Comparison of ENCODE assay signal across 9 cellular contexts in the genomic region with DNA sequence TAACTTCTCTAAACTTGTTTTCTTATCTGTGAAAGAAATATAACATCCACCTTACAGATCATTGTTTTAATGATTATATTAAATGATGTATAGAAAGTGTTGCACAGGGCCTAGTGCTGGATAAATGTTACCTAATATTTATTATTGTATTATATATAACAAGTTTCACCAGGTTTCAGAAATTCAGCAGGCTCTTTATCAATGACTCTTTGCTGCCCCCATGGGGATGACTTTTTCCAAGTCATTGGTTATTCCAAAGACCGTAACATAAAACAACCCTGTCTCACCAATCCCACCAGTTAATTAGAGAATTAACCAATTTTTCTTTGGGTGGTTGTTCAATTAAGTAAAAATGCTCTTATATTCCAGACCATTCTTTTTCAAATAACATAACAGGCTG. TPM values are rescaled to one million over a fixed set of nuclear protein-coding genes. Genes with fewer than 3 reads are reported as not detected.
A peak's percentile ranks its signal among the peaks of the same experiment; 100 is the strongest.
DNase-seq lines count a peak whose midpoint lies in the region; ATAC-seq, FAIRE-seq and TF ChIP-seq lines count a peak whose summit lies in the region.
"Had no signal": no experiment of that assay in that cellular context is flagged by ENCODE, and none has a peak within 500 bp of the region (broad histone marks: within the 10 kb centered on the region; RNA-seq: fewer than 3 reads in every experiment).

No MANE protein-coding gene starts in this region.

- H3K36me3 ChIP-seq in gastrocnemius medialis, result peaks cover 0 to 1% of the 10 kb centered on the region in 2 donors

- peaks cover 16 to 24% of the 10 kb centered on the region in 2 donors for H3K4me1 ChIP-seq in gastrocnemius medialis

- peaks cover 5% of the 10 kb centered on the region for H3K4me1 Mint-ChIP-seq in activated CD8-positive, alpha-beta memory T cell treated with anti-CD3 and anti-CD28 coated beads, Interleukin-2, amount 10 ng/mL, durations not matched to agents 7 days and 5 days

- intact Hi-C loops in gastrocnemius medialis (cut with DNase I; ENCODE audit: low total_unique reads), result loop anchor here (10.0 kb wide), 1 partner anchor 1105 kb away; the partner anchor contains the start of gene PIGM

- H3K4me3 ChIP-seq in WI38 (ENCODE audit: low read depth, low read length) (no peak overlapping the region), gastrocnemius medialis (no peak overlapping the region)

- H3K9me3 Mint-ChIP-seq in activated CD8-positive, alpha-beta memory T cell treated with anti-CD3 and anti-CD28 coated beads, Interleukin-2, amount 10 ng/mL, durations not matched to agents 7 days and 5 days (ENCODE audit: low read depth), result no peaks in the 10 kb centered on the region

- TF ChIP-seq CTCF in WI38 (IDR thresholded peaks at IDR 0.05; ENCODE audit: low read depth, low read length) (peak; percentile 30; the same call in 1 of the 2 replicates), gastrocnemius medialis (IDR thresholded peaks at IDR 0.05 in 4 of 5, conservative IDR thresholded peaks at IDR 0.05 in 1 of 5) (peak in 4 of 5 experiments; percentile 16 to 49 (median 31))

- H3K4me3 Mint-ChIP-seq in activated CD8-positive, alpha-beta memory T cell treated with anti-CD3 and anti-CD28 coated beads, Interleukin-2, amount 10 ng/mL, durations not matched to agents 7 days and 5 days, result no peak overlapping the region

- no peak for FAIRE-seq in GM12892 (lab: Jason Lieb, UNC)
- FAIRE-seq: GM18507 had no signal

- in situ Hi-C loops in gastrocnemius medialis (cut with MboI; ENCODE audit: low sequenced_read_pairs in 4 of 4), result no loop called here

- no peaks in the 10 kb centered on the region for H3K9me3 ChIP-seq in gastrocnemius medialis

- H3K27me3 ChIP-seq in gastrocnemius medialis, result no peaks in the 10 kb centered on the region

- TF ChIP-seq POLR2A in gastrocnemius medialis (IDR thresholded peaks at IDR 0.05) (no peak), GM12892 (IDR thresholded peaks at IDR 0.05; ENCODE audit: low read depth, low read length) (no peak)

- H3K36me3 Mint-ChIP-seq in activated CD8-positive, alpha-beta memory T cell treated with anti-CD3 and anti-CD28 coated beads, Interleukin-2, amount 10 ng/mL, durations not matched to agents 7 days and 5 days, result peaks cover 6% of the 10 kb centered on the region

- no peak for DNase-seq in activated CD8-positive, alpha-beta memory T cell treated with anti-CD3 and anti-CD28 coated beads, Interleukin-2, amount 10 ng/mL, durations not matched to agents 7 days and 5 days
- DNase-seq in activated CD8-positive, alpha-beta memory T cell treated with anti-CD3 and anti-CD28 coated beads, Interleukin-2, amount 50 U/mL, for 48 hours, result no peak
- DNase-seq in M059J (ENCODE audit: low read depth) (peak; percentile 50), fibroblast of peridontal ligament (ENCODE audit: extremely low read depth) (peak; percentile 72), gastrocnemius medialis (no peak), GDM1 (lab: John Stamatoyannopoulos, UW) (no peak), GM12892 (ENCODE audit: insufficient read length) (no peak)

- H3K27ac ChIP-seq in gastrocnemius medialis, result no peak overlapping the region

- H3K27me3 Mint-ChIP-seq in activated CD8-positive, alpha-beta memory T cell treated with anti-CD3 and anti-CD28 coated beads, Interleukin-2, amount 10 ng/mL, durations not matched to agents 7 days and 5 days, result no peaks in the 10 kb centered on the region

- no peak overlapping the region for H3K27ac Mint-ChIP-seq in activated CD8-positive, alpha-beta memory T cell treated with anti-CD3 and anti-CD28 coated beads, Interleukin-2, amount 10 ng/mL, durations not matched to agents 7 days and 5 days

- CTCF ChIA-PET in activated CD8-positive, alpha-beta memory T cell treated with anti-CD3 and anti-CD28 coated beads, Interleukin-2, amount 10 ng/mL, durations not matched to agents 7 days and 5 days (lab: Charles Lee), result interaction anchor here (1.2 to 2.6 kb wide), 3 partner anchors 68 to 145 kb away, joined by 3 to 8 read pairs (median 5); no protein-coding TSS in a partner anchor

- ATAC-seq in activated CD8-positive, alpha-beta memory T cell treated with anti-CD3 and anti-CD28 coated beads, Interleukin-2, amount 10 ng/mL, durations not matched to agents 7 days and 5 days, result peak; percentile 53
- ATAC-seq in gastrocnemius medialis, result peak in 1 of 2 donors; percentile 24

RNA-seq across cellular contexts. Expression of gene DEDD, which starts 7.3 kb away (rescaled TPM):
- 10 to 100 TPM; 37.1 to 40.6 TPM for total RNA-seq in activated CD8-positive, alpha-beta memory T cell treated with anti-CD3 and anti-CD28 coated beads, Interleukin-2, amount 10 ng/mL, durations not matched to agents 7 days and 5 days
- 34.0 and 36.6 TPM in 2 replicates for total RNA-seq in M059J (2014; rRNA removed; shearing (Covaris generic))
- total RNA-seq in gastrocnemius medialis, result 10 to 100 TPM; 40.2 to 60.2 (median 46.3) TPM
- polyA plus RNA-seq in GM12892 (2012; ENCODE audit: missing spikeins), result 20.0 TPM

RNA-seq across cellular contexts. Expression of gene UFC1, which starts 14.0 kb away (rescaled TPM):
- 10 to 100 TPM; 90.7 to 98.4 TPM for total RNA-seq in activated CD8-positive, alpha-beta memory T cell treated with anti-CD3 and anti-CD28 coated beads, Interleukin-2, amount 10 ng/mL, durations not matched to agents 7 days and 5 days
- total RNA-seq in M059J (2014; rRNA removed; shearing (Covaris generic)), result 97.0 and 125 TPM in 2 replicates
- total RNA-seq in gastrocnemius medialis, result 10 to 100 TPM; 57.9 to 66.7 (median 63.5) TPM
- polyA plus RNA-seq in GM12892 (2012; ENCODE audit: missing spikeins), result 124 TPM

RNA-seq across cellular contexts. Expression of gene USP21, which starts 19.5 kb away (rescaled TPM):
- total RNA-seq in activated CD8-positive, alpha-beta memory T cell treated with anti-CD3 and anti-CD28 coated beads, Interleukin-2, amount 10 ng/mL, durations not matched to agents 7 days and 5 days, result 10 to 100 TPM; 36.0 to 40.8 TPM
- 7.9 and 10.1 TPM in 2 replicates for total RNA-seq in M059J (2014; rRNA removed; shearing (Covaris generic))
- 10 to 100 TPM; 16.5 to 20.8 (median 18.0) TPM for total RNA-seq in gastrocnemius medialis
- polyA plus RNA-seq in GM12892 (2012; ENCODE audit: missing spikeins), result 13.5 TPM

RNA-seq across cellular contexts. Expression of gene NIT1, which starts 21.9 kb away (rescaled TPM):
- total RNA-seq in activated CD8-positive, alpha-beta memory T cell treated with anti-CD3 and anti-CD28 coated beads, Interleukin-2, amount 10 ng/mL, durations not matched to agents 7 days and 5 days, result 10 to 100 TPM; 36.4 to 40.9 TPM
- total RNA-seq in M059J (2014; rRNA removed; shearing (Covaris generic)), result 24.5 and 31.5 TPM in 2 replicates
- 10 to 100 TPM; 16.1 to 20.4 (median 17.9) TPM for total RNA-seq in gastrocnemius medialis
- polyA plus RNA-seq in GM12892 (2012; ENCODE audit: missing spikeins), result 30.2 TPM

RNA-seq across cellular contexts. Expression of gene PFDN2, which starts 21.9 kb away (rescaled TPM):
- total RNA-seq in activated CD8-positive, alpha-beta memory T cell treated with anti-CD3 and anti-CD28 coated beads, Interleukin-2, amount 10 ng/mL, durations not matched to agents 7 days and 5 days, result 10 to 100 TPM; 82.8 to 98.5 TPM
- total RNA-seq in M059J (2014; rRNA removed; shearing (Covaris generic)), result 105 and 111 TPM in 2 replicates
- 100 to 1,000 TPM in 1 of 4 donors, 10 to 100 TPM in 3; 62.4 to 106 (median 74.1) TPM for total RNA-seq in gastrocnemius medialis
- 95.6 TPM for polyA plus RNA-seq in GM12892 (2012; ENCODE audit: missing spikeins)

Comparison
In these comparisons a context has a peak if more than half of its experiments do, and no peak if none do; other contexts are left out.
1. DNase-seq: peak in M059J (single experiment) and fibroblast of peridontal ligament (single experiment); none in activated CD8-positive, alpha-beta memory T cell treated with anti-CD3 and anti-CD28 coated beads, Interleukin-2, amount 10 ng/mL, durations not matched to agents 7 days and 5 days (single experiment), activated CD8-positive, alpha-beta memory T cell treated with anti-CD3 and anti-CD28 coated beads, Interleukin-2, amount 50 U/mL, for 48 hours (single experiment), gastrocnemius medialis (0 of 2), GDM1 (single experiment) and GM12892 (single experiment).